1 cellular context compared by ENCODE assay signal in genomic region chr19:7680606-7681335, GRCh38.
A peak's percentile ranks its signal among the peaks of the same experiment; 100 is the strongest.
TF ChIP-seq lines count a peak whose summit lies in the region.

Gene TRAPPC5 (plus strand): TSS chr19:7680833. CDS start chr19:7682254, 1,421 bp downstream.

TF ChIP-seq in WTC11, 78 proteins besides CTCF, POLR2A, EP300 and RAD21 (continued from another document):
- TF ChIP-seq ATF2 (CRISPR knock-in tag; IDR thresholded peaks at IDR 0.05; ENCODE audit: borderline replicate concordance, low read depth) (no peak), TP53 (CRISPR knock-in tag; IDR thresholded peaks at IDR 0.05) (peak; percentile 33; the same call in 1 of the 2 replicates), NR1H2 (CRISPR knock-in tag; IDR thresholded peaks at IDR 0.05) (no peak), E2F4 (CRISPR knock-in tag; IDR thresholded peaks at IDR 0.05; ENCODE audit: borderline replicate concordance, low read depth) (no peak), PREB (CRISPR knock-in tag; IDR thresholded peaks at IDR 0.05; ENCODE audit: borderline replicate concordance) (no peak), NR2C2 (CRISPR knock-in tag; IDR thresholded peaks at IDR 0.05) (no peak), ZSCAN18 (CRISPR knock-in tag; IDR thresholded peaks at IDR 0.05) (no peak), ELF4 (CRISPR knock-in tag; IDR thresholded peaks at IDR 0.05; ENCODE audit: low read depth) (no peak), MLX (CRISPR knock-in tag; IDR thresholded peaks at IDR 0.05) (no peak), ZNF423 (CRISPR knock-in tag; IDR thresholded peaks at IDR 0.05) (no peak), ZNF121 (CRISPR knock-in tag; IDR thresholded peaks at IDR 0.05) (no peak; the same call in 1 of the 2 replicates), SMAD3 (CRISPR knock-in tag; IDR thresholded peaks at IDR 0.05; ENCODE audit: borderline replicate concordance) (no peak), OVOL2 (CRISPR knock-in tag; IDR thresholded peaks at IDR 0.05; ENCODE audit: borderline replicate concordance) (no peak), ZNF219 (CRISPR knock-in tag; IDR thresholded peaks at IDR 0.05; ENCODE audit: borderline replicate concordance) (0 out of 2 replicates have a peak, but pooled peaks have one; percentile 21), NFE2L1 (CRISPR knock-in tag; IDR thresholded peaks at IDR 0.05) (no peak), E2F5 (CRISPR knock-in tag; IDR thresholded peaks at IDR 0.05) (peak; percentile 82), IRF2 (CRISPR knock-in tag; IDR thresholded peaks at IDR 0.05; ENCODE audit: borderline replicate concordance, low read depth) (no peak), GRHL2 (CRISPR knock-in tag; IDR thresholded peaks at IDR 0.05; ENCODE audit: insufficient replicate concordance, severe bottlenecking) (no peak), JAZF1 (CRISPR knock-in tag; IDR thresholded peaks at IDR 0.05) (no peak), IRF1 (CRISPR knock-in tag; IDR thresholded peaks at IDR 0.05) (no peak), AFF4 (CRISPR knock-in tag; IDR thresholded peaks at IDR 0.05; ENCODE audit: borderline replicate concordance) (no peak), NR3C1 (CRISPR knock-in tag; conservative IDR thresholded peaks at IDR 0.05; ENCODE audit: low read depth) (no peak), ZNF416 (CRISPR knock-in tag; IDR thresholded peaks at IDR 0.05) (no peak), ZNF425 (CRISPR knock-in tag; conservative IDR thresholded peaks at IDR 0.05) (no peak), FOXK1 (CRISPR knock-in tag; IDR thresholded peaks at IDR 0.05) (peak; percentile 68), MYBL2 (CRISPR knock-in tag; IDR thresholded peaks at IDR 0.05) (no peak), ERG (CRISPR knock-in tag; IDR thresholded peaks at IDR 0.05) (no peak), ESRRA (CRISPR knock-in tag; IDR thresholded peaks at IDR 0.05; ENCODE audit: borderline replicate concordance) (no peak; the same call in 1 of the 2 replicates), ZNF317 (CRISPR knock-in tag; IDR thresholded peaks at IDR 0.05; ENCODE audit: borderline replicate concordance, low read depth) (no peak), AR (CRISPR knock-in tag; IDR thresholded peaks at IDR 0.05) (no peak), FOXP1 (CRISPR knock-in tag; IDR thresholded peaks at IDR 0.05; ENCODE audit: borderline replicate concordance) (no peak; the same call in 1 of the 2 replicates), JUN (CRISPR knock-in tag; IDR thresholded peaks at IDR 0.05) (no peak), ZNF396 (CRISPR knock-in tag; IDR thresholded peaks at IDR 0.05; ENCODE audit: borderline replicate concordance) (no peak), CREM (CRISPR knock-in tag; IDR thresholded peaks at IDR 0.05) (0 out of 2 replicates have a peak, but pooled peaks have one; percentile 31)
